In genomic region chr1:170742600-170742999, GRCh38 we compare ENCODE assay signal across 39 cellular contexts.
"Had no signal": no experiment of that assay in that cellular context is flagged by ENCODE, and none has a peak within 500 bp of the region (broad histone marks: within the 10 kb centered on the region; RNA-seq: fewer than 3 reads in every experiment).

No MANE protein-coding gene starts in this region.

- H3K27ac ChIP-seq: adrenal gland, body of pancreas, brain microvascular endothelial cell, breast epithelium, VCaP had no signal

- ATAC-seq: activated CD8-positive, alpha-beta T cell treated with anti-CD3 and anti-CD28 coated beads for 36 hours; activated naive CD4-positive, alpha-beta T cell treated with anti-CD3 and anti-CD28 coated beads, Interleukin-2, amount 50 U/mL, for 72 hours; activated T-cell treated with anti-CD3 and anti-CD28 coated beads, Interleukin-2, amount 50 U/mL, for 4 hours; activated T-cell treated with anti-CD3 and anti-CD28 coated beads, Interleukin-2, amount 50 U/mL, for 72 hours; activated T-helper 17 cell treated with anti-CD3 and anti-CD28 coated beads, Interleukin-2, amount 50 U/mL, for 72 hours; body of pancreas had no signal

- H3K27me3 Mint-ChIP-seq: activated CD4-positive, alpha-beta T cell treated with anti-CD3 and anti-CD28 coated beads, Interleukin-2, amount 10 ng/mL, durations not matched to agents 24 days and 14 days had no signal

- H3K27me3 ChIP-seq: adrenal gland, body of pancreas, brain microvascular endothelial cell, breast epithelium had no signal

- H3K9me3 Mint-ChIP-seq: activated T-helper 1 cell treated with anti-CD3 and anti-CD28 coated beads, Interleukin-12 subunit alpha, Interleukin-12 subunit beta, Interleukin-2, Interleukin-4 antibody, amounts not matched to agents 30 ng/mL and 10 ng/mL and 1 ng/mL, durations not matched to agents 14 hours and 24 hours and 36 hours; T-helper 2 cell treated with Interferon-gamma antibody and Interleukin-4, amounts not matched to agents 5 μg/mL and 100 μg/mL, for 36 hours had no signal

- FAIRE-seq: astrocyte, TTC549 had no signal

- H3K27ac Mint-ChIP-seq: activated B cell treated with CpG ODN at 0.5 μM for 24 hours; activated CD4-positive, alpha-beta memory T cell treated with anti-CD3 and anti-CD28 coated beads for 36 hours; activated CD4-positive, alpha-beta T cell treated with anti-CD3 and anti-CD28 coated beads, Interleukin-2, amount 10 ng/mL, durations not matched to agents 24 days and 14 days; activated CD8-positive, alpha-beta T cell treated with anti-CD3 and anti-CD28 coated beads for 36 hours; activated naive CD4-positive, alpha-beta T cell treated with anti-CD3 and anti-CD28 coated beads for 36 hours; activated naive CD4-positive, alpha-beta T cell treated with anti-CD3 and anti-CD28 coated beads, Interleukin-2, amount 50 U/mL, for 72 hours; activated naive CD8-positive, alpha-beta T cell treated with anti-CD3 and anti-CD28 coated beads for 36 hours; activated T-cell treated with anti-CD3 and anti-CD28 coated beads, Interleukin-2, amount 50 U/mL, for 72 hours; activated T-helper 1 cell treated with anti-CD3 and anti-CD28 coated beads, Interleukin-12 subunit alpha, Interleukin-12 subunit beta, Interleukin-2, Interleukin-4 antibody, amounts not matched to agents 30 ng/mL and 10 ng/mL and 1 ng/mL, durations not matched to agents 14 hours and 24 hours and 36 hours; activated T-helper 17 cell treated with anti-CD3 and anti-CD28 coated beads, Interleukin-2, amount 50 U/mL, for 72 hours; T-helper 1 cell treated with Interleukin-12 subunit alpha and Interleukin-12 subunit beta and Interleukin-4 antibody, amounts not matched to agents 30 μg/mL and 1 μg/mL, for 36 hours; T-helper 2 cell treated with Interferon-gamma antibody and Interleukin-4, amounts not matched to agents 5 μg/mL and 100 μg/mL, for 36 hours had no signal

- H3K4me3 Mint-ChIP-seq: activated B cell treated with CpG ODN at 0.5 μM for 24 hours; activated CD4-positive, alpha-beta memory T cell treated with anti-CD3 and anti-CD28 coated beads for 36 hours; activated CD4-positive, alpha-beta T cell treated with anti-CD3 and anti-CD28 coated beads, Interleukin-2, amount 10 ng/mL, durations not matched to agents 24 days and 14 days; activated CD8-positive, alpha-beta T cell treated with anti-CD3 and anti-CD28 coated beads for 36 hours; activated naive CD4-positive, alpha-beta T cell treated with anti-CD3 and anti-CD28 coated beads for 36 hours; activated naive CD8-positive, alpha-beta T cell treated with anti-CD3 and anti-CD28 coated beads for 36 hours; activated T-cell treated with anti-CD3 and anti-CD28 coated beads, Interleukin-2, amount 50 U/mL, for 4 hours; activated T-cell treated with anti-CD3 and anti-CD28 coated beads, Interleukin-2, amount 50 U/mL, for 72 hours; activated T-helper 1 cell treated with anti-CD3 and anti-CD28 coated beads, Interleukin-12 subunit alpha, Interleukin-12 subunit beta, Interleukin-2, Interleukin-4 antibody, amounts not matched to agents 30 ng/mL and 10 ng/mL and 1 ng/mL, durations not matched to agents 14 hours and 24 hours and 36 hours; activated T-helper 17 cell treated with anti-CD3 and anti-CD28 coated beads, Interleukin-2, amount 50 U/mL, for 72 hours; central memory CD8-positive, alpha-beta T cell; T-helper 1 cell treated with Interleukin-12 subunit alpha and Interleukin-12 subunit beta and Interleukin-4 antibody, amounts not matched to agents 30 μg/mL and 1 μg/mL, for 36 hours; T-helper 2 cell treated with Interferon-gamma antibody and Interleukin-4, amounts not matched to agents 5 μg/mL and 100 μg/mL, for 36 hours had no signal

- H3K36me3 ChIP-seq: adrenal gland, brain microvascular endothelial cell, breast epithelium had no signal

- H3K9me3 ChIP-seq: adrenal gland, body of pancreas had no signal

- DNase-seq: activated B cell treated with CpG ODN at 0.5 μM for 24 hours; activated CD4-positive, alpha-beta memory T cell treated with anti-CD3 and anti-CD28 coated beads for 36 hours; activated CD4-positive, alpha-beta T cell treated with anti-CD3 and anti-CD28 coated beads for 4 hours; activated CD4-positive, alpha-beta T cell treated with anti-CD3 and anti-CD28 coated beads, Interleukin-2, amount 10 ng/mL, durations not matched to agents 24 days and 14 days; activated CD4-positive, alpha-beta T cell treated with anti-CD3 and anti-CD28 coated beads, Interleukin-2, amount 50 U/mL, for 1 hour; activated CD4-positive, alpha-beta T cell treated with anti-CD3 and anti-CD28 coated beads, Interleukin-2, amount 50 U/mL, for 4 hours; activated CD4-positive, CD25-positive, alpha-beta regulatory T cell treated with anti-CD3 and anti-CD28 coated beads, Interleukin-2, amount 50 U/mL, for 72 hours; activated CD8-positive, alpha-beta memory T cell treated with anti-CD3 and anti-CD28 coated beads, Interleukin-2, amount 50 U/mL, for 4 hours; activated CD8-positive, alpha-beta T cell treated with anti-CD3 and anti-CD28 coated beads for 36 hours; activated effector memory CD4-positive, alpha-beta T cell treated with anti-CD3 and anti-CD28 coated beads, Interleukin-2, amount 50 U/mL, for 16 hours; activated gamma-delta T cell treated with Interleukin-2 at 50 U/mL for 16 hours; activated naive CD4-positive, alpha-beta T cell; activated naive CD4-positive, alpha-beta T cell treated with anti-CD3 and anti-CD28 coated beads for 36 hours; activated naive CD4-positive, alpha-beta T cell treated with anti-CD3 and anti-CD28 coated beads, Interleukin-2, amount 50 U/mL, for 16 hours; activated naive CD8-positive, alpha-beta T cell treated with anti-CD3 and anti-CD28 coated beads for 36 hours; activated T-cell treated with anti-CD3 and anti-CD28 coated beads for 4 hours; activated T-cell treated with anti-CD3 and anti-CD28 coated beads, Interleukin-2, amount 50 U/mL, for 1 hour; activated T-cell treated with anti-CD3 and anti-CD28 coated beads, Interleukin-2, amount 50 U/mL, for 4 hours; activated T-cell treated with anti-CD3 and anti-CD28 coated beads, Interleukin-2, amount 50 U/mL, for 72 hours; adrenal gland; amniotic stem cell; aorta; body of pancreas; brain microvascular endothelial cell; caudate nucleus; cerebellar nuclear complex; T-helper 1 cell; T-helper 2 cell; T-helper 9 cell had no signal

- H3K4me1 ChIP-seq: adrenal gland, body of pancreas, breast epithelium had no signal

- H3K36me3 Mint-ChIP-seq: activated naive CD8-positive, alpha-beta T cell treated with anti-CD3 and anti-CD28 coated beads for 36 hours had no signal

- H3K4me3 ChIP-seq: adrenal gland, body of pancreas, breast epithelium had no signal

- H3K4me1 Mint-ChIP-seq: activated B cell treated with CpG ODN at 0.5 μM for 24 hours; activated CD4-positive, alpha-beta T cell treated with anti-CD3 and anti-CD28 coated beads, Interleukin-2, amount 10 ng/mL, durations not matched to agents 24 days and 14 days; activated naive CD8-positive, alpha-beta T cell treated with anti-CD3 and anti-CD28 coated beads for 36 hours; activated T-helper 17 cell treated with anti-CD3 and anti-CD28 coated beads, Interleukin-2, amount 50 U/mL, for 72 hours; central memory CD8-positive, alpha-beta T cell had no signal
